Comparison of ENCODE assay signal across 10 cellular contexts in the genomic region with DNA sequence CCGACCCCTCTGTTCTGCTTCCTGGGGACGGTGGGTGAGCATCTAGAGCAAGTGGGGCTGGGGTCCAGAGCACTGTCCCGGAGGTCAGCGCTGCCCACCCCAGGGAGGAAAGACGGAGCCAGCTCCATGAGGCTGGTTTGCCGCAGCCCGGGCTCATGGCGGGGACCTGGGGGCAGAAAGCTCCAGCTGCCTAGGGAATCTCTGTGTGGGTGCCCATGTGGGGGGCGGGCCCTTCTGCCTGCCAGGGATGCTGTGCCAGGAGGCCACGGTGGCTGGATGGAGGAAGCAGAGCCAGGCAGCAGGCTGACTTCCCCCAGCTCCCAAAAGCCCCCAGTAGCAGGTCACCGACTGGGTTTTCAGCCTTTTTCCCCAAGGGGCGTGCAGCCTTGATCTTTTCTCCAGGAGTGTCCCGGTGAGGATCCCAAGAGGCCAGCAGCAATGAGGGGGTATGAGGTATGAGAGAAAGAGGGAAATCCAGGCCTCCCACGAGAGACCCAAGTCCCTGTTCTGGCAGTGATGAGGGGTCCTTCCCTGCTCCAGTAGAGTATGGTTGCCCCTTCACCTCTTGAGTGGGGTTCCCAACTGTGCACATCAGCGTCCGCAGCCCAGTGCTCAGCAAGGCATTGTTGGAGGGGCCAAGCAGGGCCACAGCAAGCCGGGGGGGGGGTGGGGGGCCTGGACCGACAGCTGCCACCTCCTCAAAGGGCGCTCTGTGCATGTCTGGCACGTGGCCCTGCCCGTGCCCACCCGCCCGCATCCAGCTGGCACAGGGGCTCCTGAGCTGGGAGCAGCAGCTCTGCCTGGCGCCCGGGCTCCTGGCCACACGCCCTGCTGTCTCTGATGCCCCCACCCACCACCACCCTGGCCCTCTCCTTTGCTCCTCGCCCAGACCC. TPM values are rescaled to one million over a fixed set of nuclear protein-coding genes. Genes with fewer than 3 reads are reported as not detected.
DNase-seq lines count a peak whose midpoint lies in the region; ATAC-seq, FAIRE-seq and TF ChIP-seq lines count a peak whose summit lies in the region.
"Had no signal": no experiment of that assay in that cellular context is flagged by ENCODE, and none has a peak within 500 bp of the region (broad histone marks: within the 10 kb centered on the region; RNA-seq: fewer than 3 reads in every experiment).

No MANE protein-coding gene starts in this region.

- no peak for FAIRE-seq in keratinocyte (lab: Jason Lieb, UNC)
- FAIRE-seq: islet of Langerhans had no signal

- TF ChIP-seq CTCF in keratinocyte (optimal IDR thresholded peaks at IDR 0.05 in 1 of 3, IDR thresholded peaks at IDR 0.05 in 1 of 3, conservative IDR thresholded peaks at IDR 0.05 in 1 of 3; ENCODE audit: extremely low read depth in 1 of 3, insufficient read depth in 2 of 3, low read length in 3 of 3) = no peak

- peak overlapping the region; percentile 86 for H3K4me2 ChIP-seq in keratinocyte (ENCODE audit: control insufficient read depth, extremely low read depth, insufficient read depth, low read depth, low read length)

- peaks cover 5% of the 10 kb centered on the region for H3K4me1 Mint-ChIP-seq in activated CD4-positive, alpha-beta T cell treated with anti-CD3 and anti-CD28 coated beads for 36 hours
- peaks cover 3% of the 10 kb centered on the region for H3K4me1 Mint-ChIP-seq in activated naive CD8-positive, alpha-beta T cell treated with anti-CD3 and anti-CD28 coated beads for 36 hours

- no peak overlapping the region for H2AFZ ChIP-seq in keratinocyte (ENCODE audit: control insufficient read depth, low read length)

- no peaks in the 10 kb centered on the region for H3K36me3 Mint-ChIP-seq in activated CD4-positive, alpha-beta T cell treated with anti-CD3 and anti-CD28 coated beads for 36 hours (ENCODE audit: low read depth)
- H3K36me3 Mint-ChIP-seq in activated naive CD8-positive, alpha-beta T cell treated with anti-CD3 and anti-CD28 coated beads for 36 hours = no peaks in the 10 kb centered on the region

- H3K4me3 ChIP-seq in keratinocyte (ENCODE audit: control insufficient read depth in 2 of 3, extremely low read depth in 1 of 3, insufficient read depth in 2 of 3, low read depth in 1 of 3, low read length in 3 of 3) = peak overlapping the region; percentile 5 to 64 (median 54)
- H3K4me3 ChIP-seq in subcutaneous abdominal adipose tissue (ENCODE audit: low read depth in 1 of 5, low read length in 5 of 5) = peak overlapping the region in 4 of 5 donors; percentile 76 to 87 (median 80)

- intact Hi-C loops in activated CD4-positive, alpha-beta T cell treated with anti-CD3 and anti-CD28 coated beads for 36 hours (cut with DNase I, micrococcal nuclease) = no loop called here

- no peaks in the 10 kb centered on the region for H3K27me3 ChIP-seq in keratinocyte (ENCODE audit: control insufficient read depth, extremely low read depth, insufficient read depth, low read length)
- H3K27me3 ChIP-seq in subcutaneous abdominal adipose tissue (ENCODE audit: control insufficient read depth in 5 of 5, insufficient read depth in 4 of 5, low read length in 5 of 5) = no peaks in the 10 kb centered on the region

- CTCF ChIA-PET in activated CD4-positive, alpha-beta T cell treated with anti-CD3 and anti-CD28 coated beads for 36 hours (lab: Charles Lee) = interaction anchor here (0.7 to 1.1 kb wide), 2 partner anchors 68 to 116 kb away, joined by 3 to 4 read pairs; no protein-coding TSS in a partner anchor

- H3K9me3 ChIP-seq in keratinocyte (ENCODE audit: control insufficient read depth, low read depth, low read length) (no peaks in the 10 kb centered on the region), subcutaneous abdominal adipose tissue (ENCODE audit: control insufficient read depth in 5 of 5, low read length in 5 of 5) (no peaks in the 10 kb centered on the region)

- H3K9ac ChIP-seq in keratinocyte (ENCODE audit: control insufficient read depth, extremely low read depth, insufficient read depth, low read length) (peak overlapping the region; percentile 63), subcutaneous abdominal adipose tissue (ENCODE audit: low read length in 5 of 5) (peak overlapping the region in 3 of 5 donors; percentile 77 to 99 (median 93))

- H3K36me3 ChIP-seq in keratinocyte (ENCODE audit: control insufficient read depth in 2 of 2, extremely low read depth in 1 of 2, insufficient read depth in 2 of 2, low read length in 2 of 2) = peaks cover 4 to 13% of the 10 kb centered on the region in 2 experiments
- H3K36me3 ChIP-seq in subcutaneous abdominal adipose tissue (ENCODE audit: control insufficient read depth in 5 of 5, insufficient read depth in 5 of 5, low read length in 5 of 5) = no peaks in the 10 kb centered on the region

- POLR2A ChIA-PET in activated CD4-positive, alpha-beta T cell treated with anti-CD3 and anti-CD28 coated beads for 36 hours (lab: Charles Lee) = no interaction called here

- no peak for DNase-seq in activated CD4-positive, alpha-beta T cell treated with anti-CD3 and anti-CD28 coated beads for 36 hours
- no peak for DNase-seq in activated CD4-positive, alpha-beta T cell treated with anti-CD3 and anti-CD28 coated beads for 4 hours
- DNase-seq in activated naive CD8-positive, alpha-beta T cell treated with anti-CD3 and anti-CD28 coated beads for 36 hours = no peak
- DNase-seq in keratinocyte (ENCODE audit: low read depth, low spot score) (no peak), islet precursor cell (no peak), kidney tubule cell (ENCODE audit: low spot score) (no peak)
- DNase-seq: stimulated activated CD8-positive, alpha-beta memory T cell treated with anti-CD3 and anti-CD28 coated beads, Interleukin-4, amount 100 ng/mL, for 48 hours had no signal

- H3K27me3 Mint-ChIP-seq in activated CD4-positive, alpha-beta T cell treated with anti-CD3 and anti-CD28 coated beads for 36 hours = peaks cover 20% of the 10 kb centered on the region
- peaks cover 68% of the 10 kb centered on the region for H3K27me3 Mint-ChIP-seq in activated naive CD8-positive, alpha-beta T cell treated with anti-CD3 and anti-CD28 coated beads for 36 hours

- no peaks in the 10 kb centered on the region for H3K9me3 Mint-ChIP-seq in activated CD4-positive, alpha-beta T cell treated with anti-CD3 and anti-CD28 coated beads for 36 hours (ENCODE audit: low read depth)
- no peaks in the 10 kb centered on the region for H3K9me3 Mint-ChIP-seq in activated naive CD8-positive, alpha-beta T cell treated with anti-CD3 and anti-CD28 coated beads for 36 hours

- H3K79me2 ChIP-seq in keratinocyte (ENCODE audit: control insufficient read depth, insufficient read depth, low read length) = peaks cover 41% of the 10 kb centered on the region

- peak overlapping the region; percentile 62 for H3K4me3 Mint-ChIP-seq in activated CD4-positive, alpha-beta T cell treated with anti-CD3 and anti-CD28 coated beads for 36 hours
- peak overlapping the region; percentile 70 for H3K4me3 Mint-ChIP-seq in activated naive CD8-positive, alpha-beta T cell treated with anti-CD3 and anti-CD28 coated beads for 36 hours

- H3K27ac ChIP-seq in keratinocyte (ENCODE audit: control insufficient read depth, insufficient read depth, low read length) = peak overlapping the region; percentile 56
- H3K27ac ChIP-seq in subcutaneous abdominal adipose tissue (ENCODE audit: low read depth, low read length) = no peak overlapping the region

- H4K20me1 ChIP-seq in keratinocyte (ENCODE audit: control insufficient read depth, extremely low read depth, insufficient read depth, low read length) = peaks cover 3% of the 10 kb centered on the region

- no peak for ATAC-seq in activated CD4-positive, alpha-beta T cell treated with anti-CD3 and anti-CD28 coated beads for 36 hours
- no peak for ATAC-seq in HG03354 (IDR thresholded peaks at IDR 0.05; ENCODE audit: poor library complexity, severe bottlenecking, unreplicated experiment)

- H3K9me1 ChIP-seq in keratinocyte (ENCODE audit: control insufficient read depth, extremely low read depth, insufficient read depth, low read length) = peaks cover 2% of the 10 kb centered on the region

- H3K4me1 ChIP-seq in keratinocyte (ENCODE audit: control insufficient read depth, extremely low read depth, insufficient read depth, low read length) = peaks cover 35% of the 10 kb centered on the region
- peaks cover 14 to 49% (median 42%) of the 10 kb centered on the region in 5 donors for H3K4me1 ChIP-seq in subcutaneous abdominal adipose tissue (ENCODE audit: control insufficient read depth in 5 of 5, insufficient read depth in 5 of 5, low read length in 5 of 5)

- H3K27ac Mint-ChIP-seq in activated CD4-positive, alpha-beta T cell treated with anti-CD3 and anti-CD28 coated beads for 36 hours = no peak overlapping the region
- H3K27ac Mint-ChIP-seq in activated naive CD8-positive, alpha-beta T cell treated with anti-CD3 and anti-CD28 coated beads for 36 hours = no peak overlapping the region

- dilution Hi-C loops in keratinocyte (cut with MboI; ENCODE audit: extremely low pct_ligation_motif_present, low sequenced_read_pairs) = no loop called here

RNA-seq across cellular contexts. Expression of a gene that starts 15.6 kb away (rescaled TPM):
- 1 to 10 TPM in 1 of 2 experiments, under 1 TPM in 1; 0.98 to 1.7 TPM for total RNA-seq in activated CD4-positive, alpha-beta T cell treated with anti-CD3 and anti-CD28 coated beads for 36 hours
- total RNA-seq in activated naive CD8-positive, alpha-beta T cell treated with anti-CD3 and anti-CD28 coated beads for 36 hours = 1 to 10 TPM in 1 of 2 experiments, under 1 TPM in 1; 0.74 to 1.2 TPM
- 17.8 to 31.2 TPM (median 23.0 TPM) in 3 replicates for polyA plus RNA-seq in keratinocyte
- polyA plus RNA-seq in keratinocyte (2011; ENCODE audit: low read depth) = 5.9 TPM
- 17.0 and 40.3 TPM in 2 replicates for polyA plus RNA-seq in keratinocyte (2011; cell fraction: cytosol; rRNA removed)
- 69.0 and 79.0 TPM in 2 replicates for polyA plus RNA-seq in keratinocyte (2011; cell fraction: nucleus; rRNA removed)
- polyA plus RNA-seq in keratinocyte (2012; ENCODE audit: low replicate concordance) = 19.6 and 63.8 TPM in 2 replicates
- polyA minus RNA-seq in keratinocyte = 11.9 to 55.2 TPM (median 18.5 TPM) in 3 replicates
- polyA minus RNA-seq in keratinocyte (2011; cell fraction: cytosol; rRNA and poly(A)+ RNA removed) = 51.2 TPM
- 45.5 TPM in 2 replicates for polyA minus RNA-seq in keratinocyte (2011; cell fraction: nucleus; rRNA and poly(A)+ RNA removed)

RNA-seq across cellular contexts. Expression of a gene that starts 48.2 kb away (rescaled TPM):
- not detected for total RNA-seq in activated CD4-positive, alpha-beta T cell treated with anti-CD3 and anti-CD28 coated beads for 36 hours
- total RNA-seq in activated naive CD8-positive, alpha-beta T cell treated with anti-CD3 and anti-CD28 coated beads for 36 hours = not detected
- not detected in 3 replicates for polyA plus RNA-seq in keratinocyte
- polyA plus RNA-seq in keratinocyte (2011; ENCODE audit: low read depth) = not detected
- polyA plus RNA-seq in keratinocyte (2011; cell fraction: cytosol; rRNA removed) = not detected in 2 replicates
- polyA plus RNA-seq in keratinocyte (2011; cell fraction: nucleus; rRNA removed) = not detected in 2 replicates
- 0.21 TPM in 1 of 2 replicates, not detected in the other for polyA plus RNA-seq in keratinocyte (2012; ENCODE audit: low replicate concordance)
- not detected in 3 replicates for polyA minus RNA-seq in keratinocyte
- polyA minus RNA-seq in keratinocyte (2011; cell fraction: cytosol; rRNA and poly(A)+ RNA removed) = not detected
- polyA minus RNA-seq in keratinocyte (2011; cell fraction: nucleus; rRNA and poly(A)+ RNA removed) = not detected in 2 replicates
